Comparison of ENCODE assay signal across 1 cellular context in the genomic region with DNA sequence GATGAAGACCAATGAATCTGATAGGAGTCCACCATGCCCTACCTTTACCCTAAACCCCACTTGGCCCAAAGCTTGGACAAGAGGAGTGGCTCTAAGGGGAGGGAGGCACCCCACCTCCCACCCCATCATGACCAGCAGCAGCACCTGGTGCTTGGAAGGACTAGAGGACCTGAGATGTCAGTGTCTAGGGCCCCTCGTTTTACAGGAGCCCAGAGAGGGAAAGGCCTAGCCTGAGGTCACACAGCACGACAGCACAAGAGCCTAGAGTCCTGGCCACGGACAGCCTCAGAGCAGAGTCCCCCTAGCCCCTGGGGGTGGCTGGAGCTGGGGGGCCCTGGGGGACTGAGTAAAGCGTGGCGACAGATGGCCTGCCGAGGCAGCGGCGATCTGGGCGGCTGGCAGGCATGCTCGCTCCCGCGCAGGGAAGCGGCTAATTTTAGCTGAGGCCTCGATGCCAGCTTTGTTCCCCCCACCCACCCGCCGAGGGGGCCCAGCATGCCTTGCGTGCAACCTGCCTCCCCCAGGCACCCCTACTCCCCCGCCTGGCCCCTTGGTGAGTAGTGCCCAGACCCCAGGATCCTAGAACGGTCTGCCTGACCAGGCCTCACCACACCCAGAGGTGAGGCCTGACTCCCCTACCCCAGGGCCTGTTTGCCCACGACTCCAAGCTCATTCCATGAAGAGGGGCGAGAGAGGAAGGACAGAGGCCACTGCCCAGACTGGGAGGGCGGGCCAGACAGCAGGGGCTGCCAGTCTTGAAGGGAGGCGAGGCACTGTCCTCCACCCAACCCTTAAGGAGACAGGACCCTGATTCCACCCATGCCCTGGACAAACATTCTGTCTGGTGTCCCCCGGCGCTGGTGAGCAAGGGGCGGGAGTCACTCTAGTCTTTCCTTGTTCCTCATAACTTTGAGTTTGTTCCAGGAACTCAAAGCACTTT.
A peak's percentile ranks its signal among the peaks of the same experiment; 100 is the strongest.
TF ChIP-seq lines count a peak whose summit lies in the region.

No MANE protein-coding gene starts in this region.

TF ChIP-seq in HepG2, 621 proteins besides CTCF, POLR2A, EP300 and RAD21:
- TF ChIP-seq KDM1A (CRISPR knock-in tag; IDR thresholded peaks at IDR 0.05): peak; percentile 39; the same call in 1 of the 2 replicates
- TF ChIP-seq ZNF768 (CRISPR knock-in tag; IDR thresholded peaks at IDR 0.05): peak; percentile 100
- no peak for TF ChIP-seq SPEN (CRISPR knock-in tag; IDR thresholded peaks at IDR 0.05; ENCODE audit: low read depth)
- peak; percentile 96 for TF ChIP-seq ZMYM3 (CRISPR knock-in tag; IDR thresholded peaks at IDR 0.05)
